Comparison of ENCODE assay signal across 18 cellular contexts in genomic region chr1:11211925-11212587, GRCh38. TPM values are rescaled to one million over a fixed set of nuclear protein-coding genes. Genes with fewer than 3 reads are reported as not detected.
"Had no signal": no experiment of that assay in that cellular context is flagged by ENCODE, and none has a peak within 500 bp of the region (broad histone marks: within the 10 kb centered on the region; RNA-seq: fewer than 3 reads in every experiment).

No MANE protein-coding gene starts in this region.

- H3K4me3 Mint-ChIP-seq: activated CD4-positive, alpha-beta memory T cell treated with anti-CD3 and anti-CD28 coated beads for 36 hours; activated T-cell treated with anti-CD3 and anti-CD28 coated beads, Interleukin-2, amount 50 U/mL, for 72 hours; central memory CD8-positive, alpha-beta T cell; endodermal cell; neural progenitor cell; T-cell had no signal

- H3K4me1 ChIP-seq: neural progenitor cell, parathyroid adenoma, upper lobe of left lung had no signal

- H3K4me3 ChIP-seq: left ventricle myocardium inferior, neural progenitor cell, SK-N-MC, suprapubic skin, upper lobe of left lung had no signal

- H3K9me3 ChIP-seq: left ventricle myocardium inferior, suprapubic skin, upper lobe of left lung had no signal

- H3K27me3 Mint-ChIP-seq: activated CD4-positive, alpha-beta memory T cell treated with anti-CD3 and anti-CD28 coated beads for 36 hours; central memory CD8-positive, alpha-beta T cell; T-cell had no signal

- ATAC-seq: activated T-cell treated with anti-CD3 and anti-CD28 coated beads, Interleukin-2, amount 50 U/mL, for 72 hours; right cardiac atrium; T-cell had no signal

- H3K27ac ChIP-seq: left ventricle myocardium inferior, neural progenitor cell, parathyroid adenoma, SK-N-MC, suprapubic skin, upper lobe of left lung had no signal

- H3K9me3 Mint-ChIP-seq: activated CD4-positive, alpha-beta memory T cell treated with anti-CD3 and anti-CD28 coated beads for 36 hours; activated T-cell treated with anti-CD3 and anti-CD28 coated beads, Interleukin-2, amount 50 U/mL, for 72 hours; central memory CD8-positive, alpha-beta T cell; endodermal cell; neural progenitor cell; T-cell had no signal

- DNase-seq: activated CD4-positive, alpha-beta memory T cell treated with anti-CD3 and anti-CD28 coated beads for 36 hours; activated CD4-positive, alpha-beta T cell treated with anti-CD3 and anti-CD28 coated beads for 1 hour; activated naive CD4-positive, alpha-beta T cell; activated T-cell treated with anti-CD3 and anti-CD28 coated beads, Interleukin-2, amount 50 U/mL, for 72 hours; dermis blood vessel endothelial cell; endodermal cell; islet precursor cell; left ventricle myocardium inferior; right cardiac atrium; stimulated activated naive CD4-positive, alpha-beta T cell; T-cell; T1000; upper lobe of left lung had no signal

- H3K27ac Mint-ChIP-seq: activated CD4-positive, alpha-beta memory T cell treated with anti-CD3 and anti-CD28 coated beads for 36 hours; activated T-cell treated with anti-CD3 and anti-CD28 coated beads, Interleukin-2, amount 50 U/mL, for 72 hours; endodermal cell; neural progenitor cell; T-cell had no signal

- H3K27me3 ChIP-seq: neural progenitor cell, suprapubic skin, upper lobe of left lung had no signal

- H3K4me1 Mint-ChIP-seq: central memory CD8-positive, alpha-beta T cell; neural progenitor cell; T-cell had no signal

RNA-seq across cellular contexts. Expression of gene ANGPTL7, which starts 22.9 kb away (rescaled TPM):
- total RNA-seq: activated CD4-positive, alpha-beta memory T cell treated with anti-CD3 and anti-CD28 coated beads for 36 hours; activated T-cell treated with anti-CD3 and anti-CD28 coated beads, Interleukin-2, amount 50 U/mL, for 72 hours; dermis blood vessel endothelial cell; endodermal cell; T-cell had no signal
